Comparison of ENCODE assay signal across 8 cellular contexts in genomic region chr13:49935171-49936084, GRCh38. TPM values are rescaled to one million over a fixed set of nuclear protein-coding genes. Genes with fewer than 3 reads are reported as not detected.
DNase-seq lines count a peak whose midpoint lies in the region; FAIRE-seq and TF ChIP-seq lines count a peak whose summit lies in the region.

No MANE protein-coding gene starts in this region.

- peaks cover 14% of the 10 kb centered on the region for H3K27me3 Mint-ChIP-seq in activated CD4-positive, alpha-beta T cell treated with anti-CD3 and anti-CD28 coated beads, Interleukin-2, amount 10 ng/mL, durations not matched to agents 24 days and 14 days
- peaks cover 12% of the 10 kb centered on the region for H3K27me3 Mint-ChIP-seq in endodermal cell (ENCODE audit: insufficient read depth)
- no peaks in the 10 kb centered on the region for H3K27me3 Mint-ChIP-seq in mesothelial cell of epicardium (ENCODE audit: low read depth)

- no peaks in the 10 kb centered on the region for H3K27me3 ChIP-seq in HAP-1 (ENCODE audit: low read depth)
- H3K27me3 ChIP-seq in endodermal cell (ENCODE audit: control insufficient read depth, insufficient read depth, low read length, poor library complexity, severe bottlenecking): peaks cover 20% of the 10 kb centered on the region

- peaks cover 13% of the 10 kb centered on the region for H3K4me1 Mint-ChIP-seq in activated CD4-positive, alpha-beta T cell treated with anti-CD3 and anti-CD28 coated beads, Interleukin-2, amount 10 ng/mL, durations not matched to agents 24 days and 14 days
- H3K4me1 Mint-ChIP-seq in endodermal cell (peaks cover 5% of the 10 kb centered on the region), mesothelial cell of epicardium (peaks cover 8% of the 10 kb centered on the region)

- H3K4me3 Mint-ChIP-seq in activated CD4-positive, alpha-beta T cell treated with anti-CD3 and anti-CD28 coated beads, Interleukin-2, amount 10 ng/mL, durations not matched to agents 24 days and 14 days: peak overlapping the region; percentile 94
- H3K4me3 Mint-ChIP-seq in endodermal cell: peak overlapping the region; percentile 77
- H3K4me3 Mint-ChIP-seq in mesothelial cell of epicardium: peak overlapping the region; percentile 94

- H3K27ac Mint-ChIP-seq in activated CD4-positive, alpha-beta T cell treated with anti-CD3 and anti-CD28 coated beads, Interleukin-2, amount 10 ng/mL, durations not matched to agents 24 days and 14 days: peak overlapping the region; percentile 81
- H3K27ac Mint-ChIP-seq in endodermal cell (peak overlapping the region; percentile 73), mesothelial cell of epicardium (peak overlapping the region; percentile 88)

- H3K9ac ChIP-seq in endodermal cell (ENCODE audit: extremely low read depth, low read length, poor library complexity, severe bottlenecking): peak overlapping the region; percentile 58

- 3 to 57% methylated on average over 1 to 33 of the region's 35 CpGs for WGBS in endodermal cell (ENCODE audit: insufficient coverage in 1 of 2, insufficient read length in 1 of 2), 2 experiments

- 0 out of 2 replicates have a peak, but pooled peaks have one; percentile 6 for TF ChIP-seq POLR2A in GM12892 (IDR thresholded peaks at IDR 0.05; ENCODE audit: low read depth, low read length)

- no peak overlapping the region for H3K27ac ChIP-seq in endodermal cell (ENCODE audit: low read depth, low read length)

- in situ Hi-C loops in HAP-1 (cut with MboI; ENCODE audit: low sequenced_read_pairs): loop anchor here (25.0 kb wide), 1 partner anchor 1277 kb away; the partner anchor contains the start of gene FAM124A

- H3K4me3 ChIP-seq in HAP-1 (peak overlapping the region; percentile 81), LNCaP clone FGC (ENCODE audit: low read depth, low read length) (peak overlapping the region; percentile 76), endodermal cell (ENCODE audit: low read length) (peak overlapping the region; percentile 94)

- H3K4me1 ChIP-seq in HAP-1 (peaks cover 28% of the 10 kb centered on the region), endodermal cell (ENCODE audit: control insufficient read depth, insufficient read depth, low read length) (no peaks in the 10 kb centered on the region)

- H3K36me3 Mint-ChIP-seq in activated CD4-positive, alpha-beta T cell treated with anti-CD3 and anti-CD28 coated beads, Interleukin-2, amount 10 ng/mL, durations not matched to agents 24 days and 14 days (ENCODE audit: low read depth): no peaks in the 10 kb centered on the region
- peaks cover 5% of the 10 kb centered on the region for H3K36me3 Mint-ChIP-seq in endodermal cell (ENCODE audit: low read depth)
- H3K36me3 Mint-ChIP-seq in mesothelial cell of epicardium: peaks cover 2% of the 10 kb centered on the region

- TF ChIP-seq CTCF in LNCaP clone FGC (IDR thresholded peaks at IDR 0.05; ENCODE audit: control insufficient read depth, extremely low read depth, insufficient read depth) (no peak), endodermal cell (conservative IDR thresholded peaks at IDR 0.05) (no peak), mesothelial cell of epicardium (IDR thresholded peaks at IDR 0.05; ENCODE audit: unreplicated experiment) (no peak)

- intact Hi-C loops in activated CD4-positive, alpha-beta T cell treated with anti-CD3 and anti-CD28 coated beads, Interleukin-2, amount 10 ng/mL, durations not matched to agents 24 days and 14 days (cut with micrococcal nuclease): loop anchor here (1.0 to 10.0 kb wide), 8 partner anchors 62 to 1631 kb away; partner anchors contain the start of genes CAB39L, EBPL, KPNA3 and RB1

- no peaks in the 10 kb centered on the region for H3K9me3 ChIP-seq in HAP-1
- H3K9me3 ChIP-seq in endodermal cell (ENCODE audit: control insufficient read depth, low read length): no peaks in the 10 kb centered on the region

- H3K9me3 Mint-ChIP-seq in activated CD4-positive, alpha-beta T cell treated with anti-CD3 and anti-CD28 coated beads, Interleukin-2, amount 10 ng/mL, durations not matched to agents 24 days and 14 days: no peaks in the 10 kb centered on the region
- H3K9me3 Mint-ChIP-seq in endodermal cell (no peaks in the 10 kb centered on the region), mesothelial cell of epicardium (no peaks in the 10 kb centered on the region)

- DNase-seq in GM12892 (ENCODE audit: insufficient read length) (peak; percentile 10), HAP-1 (ENCODE audit: low spot score in 2 of 2) (peak; percentile 60 to 79), LNCaP clone FGC (ENCODE audit: low read depth) (peak; percentile 33), endodermal cell (peak; percentile 85), mesothelial cell of epicardium (ENCODE audit: low spot score in 2 of 2, unreplicated experiment in 2 of 2) (peak; percentile 22 to 56), NCI-H1048 (lab: John Stamatoyannopoulos, UW) (no peak)
- peak; percentile 79 for DNase-seq in activated CD4-positive, alpha-beta T cell treated with anti-CD3 and anti-CD28 coated beads, Interleukin-2, amount 10 ng/mL, durations not matched to agents 24 days and 14 days
- DNase-seq in stimulated activated CD8-positive, alpha-beta memory T cell treated with anti-CD3 and anti-CD28 coated beads, Interleukin-4, amount 100 ng/mL, for 24 hours (ENCODE audit: low read depth): peak; percentile 20

- peak; percentile 69 for FAIRE-seq in GM12892 (lab: Jason Lieb, UNC)

- H3K36me3 ChIP-seq in HAP-1 (replicated peaks) (peaks cover 6% of the 10 kb centered on the region), endodermal cell (ENCODE audit: control insufficient read depth, insufficient read depth, low read length) (no peaks in the 10 kb centered on the region)

RNA-seq across cellular contexts. Expression of gene SPRYD7, which starts 0.7 kb away (rescaled TPM):
- 11.4 TPM for polyA plus RNA-seq in GM12892 (2012; ENCODE audit: missing spikeins)
- 6.9 and 8.1 TPM in 2 replicates for total RNA-seq in activated CD4-positive, alpha-beta T cell treated with anti-CD3 and anti-CD28 coated beads, Interleukin-2, amount 10 ng/mL, durations not matched to agents 24 days and 14 days
- total RNA-seq in endodermal cell (1 to 10 TPM; 2.0 to 5.6 TPM), mesothelial cell of epicardium (3.5 to 4.4 TPM (median 3.5 TPM) in 3 replicates)
- polyA plus RNA-seq in endodermal cell (2013, experiment 1 of 2): 5.3 TPM
- polyA plus RNA-seq in endodermal cell (2013, experiment 2 of 2): 5.1 TPM
